ENCODE assay signal across 11 cellular contexts in the genomic region with DNA sequence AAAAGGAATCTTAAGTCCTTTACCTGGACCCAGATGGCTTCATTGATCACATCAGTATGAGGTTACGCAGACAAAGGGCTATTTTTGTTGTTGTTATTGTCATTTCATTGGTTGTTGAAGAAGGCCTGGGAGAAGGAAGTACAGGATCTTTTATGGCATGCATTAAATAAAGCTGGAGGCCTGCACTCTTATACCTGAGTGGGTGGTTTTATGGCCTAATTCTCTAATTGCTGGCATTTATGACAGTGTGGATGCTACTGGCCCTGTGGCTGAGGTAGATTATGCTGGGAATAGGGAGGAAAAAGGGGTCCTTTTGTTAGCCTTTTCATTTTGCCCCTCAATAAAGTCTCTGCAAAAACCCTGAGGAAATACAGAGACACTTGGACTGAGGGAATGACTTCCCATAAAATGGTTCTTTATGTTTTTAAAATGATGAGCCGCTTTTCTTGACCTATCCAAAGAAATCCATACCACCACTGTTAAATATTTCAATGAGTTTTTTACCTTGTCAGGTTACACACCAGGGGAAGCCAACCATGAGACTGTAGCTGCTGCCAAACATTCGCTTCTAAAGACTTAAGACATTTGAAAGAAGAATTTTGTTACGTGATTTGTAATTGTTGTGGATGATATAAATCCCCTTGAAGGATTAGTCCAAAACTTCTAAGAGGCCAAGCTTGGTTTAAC. TPM values are rescaled to one million over a fixed set of nuclear protein-coding genes. Genes with fewer than 3 reads are reported as not detected.
DNase-seq lines count a peak whose midpoint lies in the region; ATAC-seq, FAIRE-seq and TF ChIP-seq lines count a peak whose summit lies in the region.
"Had no signal": no experiment of that assay in that cellular context is flagged by ENCODE, and none has a peak within 500 bp of the region (broad histone marks: within the 10 kb centered on the region; RNA-seq: fewer than 3 reads in every experiment).

No MANE protein-coding gene starts in this region.

- TF ChIP-seq CTCF in OCI-LY3 (IDR thresholded peaks at IDR 0.05; ENCODE audit: low read depth, low read length) (no peak), hepatocyte (IDR thresholded peaks at IDR 0.05; ENCODE audit: poor library complexity) (no peak), kidney (IDR thresholded peaks at IDR 0.05; ENCODE audit: borderline replicate concordance, extremely low read depth, insufficient read depth) (no peak), WTC11 (IDR thresholded peaks at IDR 0.05) (no peak)

- H3K27ac ChIP-seq in OCI-LY3 (ENCODE audit: low read length) (peak overlapping the region; percentile 79), hepatocyte (no peak overlapping the region), kidney (ENCODE audit: low read depth in 2 of 2, low read length in 2 of 2) (no peak overlapping the region)

- H3K4me1 ChIP-seq in OCI-LY3 (ENCODE audit: low read length) (peaks cover 73% of the 10 kb centered on the region), hepatocyte (ENCODE audit: insufficient read depth) (peaks cover 20% of the 10 kb centered on the region), kidney (ENCODE audit: control insufficient read depth in 1 of 2, insufficient read depth in 1 of 2, low read depth in 1 of 2, low read length in 2 of 2) (peaks cover 20 to 21% of the 10 kb centered on the region in 2 donors)

- no peaks in the 10 kb centered on the region for H3K9me3 ChIP-seq in OCI-LY3 (ENCODE audit: insufficient read depth, low read length)
- no peaks in the 10 kb centered on the region for H3K9me3 ChIP-seq in hepatocyte (ENCODE audit: low read depth)
- no peaks in the 10 kb centered on the region for H3K9me3 ChIP-seq in kidney (ENCODE audit: control insufficient read depth in 1 of 2, low read length in 2 of 2)

- H3K36me3 ChIP-seq in OCI-LY3 (replicated peaks; ENCODE audit: low read depth, low read length) (peaks cover 30% of the 10 kb centered on the region), hepatocyte (replicated peaks; ENCODE audit: insufficient read depth, low read depth) (no peaks in the 10 kb centered on the region), kidney (ENCODE audit: control insufficient read depth in 1 of 2, insufficient read depth in 2 of 2, low read length in 2 of 2) (no peaks in the 10 kb centered on the region)

- no peak for ATAC-seq in WTC11

- intact Hi-C loops in kidney (cut with DNase I): no loop called here

- H3K4me2 ChIP-seq in OCI-LY3 (ENCODE audit: low read length): peak overlapping the region; percentile 85
- peak overlapping the region; percentile 16 for H3K4me2 ChIP-seq in hepatocyte
- H3K4me2 ChIP-seq: smooth muscle cell had no signal

- peaks cover 92% of the 10 kb centered on the region for H4K20me1 ChIP-seq in OCI-LY3 (ENCODE audit: insufficient read depth, low read length)
- H4K20me1 ChIP-seq in hepatocyte (ENCODE audit: insufficient read depth, poor library complexity, severe bottlenecking): peaks cover 98% of the 10 kb centered on the region

- H3K36me3 Mint-ChIP-seq in activated naive CD4-positive, alpha-beta T cell treated with anti-CD3 and anti-CD28 coated beads, Interleukin-2, amount 10 ng/mL, durations not matched to agents 7 days and 5 days: peaks cover 58% of the 10 kb centered on the region
- H3K36me3 Mint-ChIP-seq in WTC11: peaks cover 10% of the 10 kb centered on the region

- H3K4me3 ChIP-seq in OCI-LY3 (ENCODE audit: low read length): peak overlapping the region; percentile 64
- H3K4me3 ChIP-seq in hepatocyte: no peak overlapping the region
- no peak overlapping the region for H3K4me3 ChIP-seq in kidney (ENCODE audit: low read length in 2 of 2)
- H3K4me3 ChIP-seq: smooth muscle cell had no signal

- no peaks in the 10 kb centered on the region for H3K27me3 Mint-ChIP-seq in activated naive CD4-positive, alpha-beta T cell treated with anti-CD3 and anti-CD28 coated beads, Interleukin-2, amount 10 ng/mL, durations not matched to agents 7 days and 5 days
- no peaks in the 10 kb centered on the region for H3K27me3 Mint-ChIP-seq in WTC11 (ENCODE audit: low read depth)

- DNase-seq in activated naive CD4-positive, alpha-beta T cell treated with anti-CD3 and anti-CD28 coated beads, Interleukin-2, amount 10 ng/mL, durations not matched to agents 7 days and 5 days: no peak
- DNase-seq in activated naive CD4-positive, alpha-beta T cell treated with anti-CD3 and anti-CD28 coated beads, Interleukin-2, amount 50 U/mL, for 16 hours: no peak
- DNase-seq in hepatocyte (ENCODE audit: low spot score) (peak; percentile 10), kidney (no peak), WTC11 (ENCODE audit: low spot score) (no peak), DMS 273 treated with DMSO at 0.1 percent for 48 hours (lab: John Stamatoyannopoulos, UW) (no peak), mucosa of gallbladder (ENCODE audit: low spot score) (no peak)
- DNase-seq: dorsolateral prefrontal cortex, NCI-H446 treated with DMSO at 0.1 percent for 48 hours had no signal

- 88% methylated on average over 4 of the region's 4 CpGs for WGBS in hepatocyte (ENCODE audit: low lambda C conversion rate, missing lambda C conversion rate)

- POLR2A ChIA-PET in WTC11 (lab: Charles Lee): interaction anchor here (1.1 kb wide), 1 partner anchor 7 kb away, joined by 3 read pairs; no protein-coding TSS in a partner anchor

- CTCF ChIA-PET in activated naive CD4-positive, alpha-beta T cell treated with anti-CD3 and anti-CD28 coated beads, Interleukin-2, amount 10 ng/mL, durations not matched to agents 7 days and 5 days (lab: Charles Lee): interaction anchor here (0.6 to 1.6 kb wide), 4 partner anchors 17 to 272 kb away, joined by 3 to 4 read pairs (median 3); no protein-coding TSS in a partner anchor
- CTCF ChIA-PET in WTC11 (lab: Charles Lee): no interaction called here

- peaks cover 85% of the 10 kb centered on the region for H3K4me1 Mint-ChIP-seq in activated naive CD4-positive, alpha-beta T cell treated with anti-CD3 and anti-CD28 coated beads, Interleukin-2, amount 10 ng/mL, durations not matched to agents 7 days and 5 days
- peaks cover 56% of the 10 kb centered on the region for H3K4me1 Mint-ChIP-seq in WTC11

- H3K9ac ChIP-seq in OCI-LY3 (ENCODE audit: low read length): peak overlapping the region; percentile 38; the same call in 1 of the 2 replicates
- H3K9ac ChIP-seq in kidney (ENCODE audit: low read length in 2 of 2): no peak overlapping the region

- H3K9me3 Mint-ChIP-seq in activated naive CD4-positive, alpha-beta T cell treated with anti-CD3 and anti-CD28 coated beads, Interleukin-2, amount 10 ng/mL, durations not matched to agents 7 days and 5 days: no peaks in the 10 kb centered on the region
- no peaks in the 10 kb centered on the region for H3K9me3 Mint-ChIP-seq in WTC11

- H3K9me2 ChIP-seq in hepatocyte (replicated peaks; ENCODE audit: insufficient read depth): no peaks in the 10 kb centered on the region

- no peaks in the 10 kb centered on the region for H3K27me3 ChIP-seq in OCI-LY3 (ENCODE audit: low read depth, low read length)
- H3K27me3 ChIP-seq in hepatocyte: no peaks in the 10 kb centered on the region
- H3K27me3 ChIP-seq: dorsolateral prefrontal cortex had no signal

- no peak overlapping the region for H2AFZ ChIP-seq in OCI-LY3 (ENCODE audit: low read depth, low read length)
- H2AFZ ChIP-seq in hepatocyte: no peak overlapping the region

- no peak for FAIRE-seq in kidney (lab: Jason Lieb, UNC)

- peak overlapping the region; percentile 46 for H3K27ac Mint-ChIP-seq in activated naive CD4-positive, alpha-beta T cell treated with anti-CD3 and anti-CD28 coated beads, Interleukin-2, amount 10 ng/mL, durations not matched to agents 7 days and 5 days
- H3K27ac Mint-ChIP-seq in WTC11: no peak overlapping the region

- peaks cover 100% of the 10 kb centered on the region for H3K79me2 ChIP-seq in OCI-LY3 (ENCODE audit: low read length)
- peaks cover 99% of the 10 kb centered on the region for H3K79me2 ChIP-seq in hepatocyte

- no peak overlapping the region for H3K4me3 Mint-ChIP-seq in activated naive CD4-positive, alpha-beta T cell treated with anti-CD3 and anti-CD28 coated beads, Interleukin-2, amount 10 ng/mL, durations not matched to agents 7 days and 5 days
- no peak overlapping the region for H3K4me3 Mint-ChIP-seq in WTC11

TF ChIP-seq in WTC11, 78 proteins besides CTCF, POLR2A, EP300 and RAD21 (continues in another document):
- TF ChIP-seq SOX15 (CRISPR knock-in tag; IDR thresholded peaks at IDR 0.05): no peak
- TF ChIP-seq JUN (CRISPR knock-in tag; IDR thresholded peaks at IDR 0.05): no peak
- TF ChIP-seq ZBTB43 (CRISPR knock-in tag; IDR thresholded peaks at IDR 0.05): no peak
- TF ChIP-seq, protein P1, sequence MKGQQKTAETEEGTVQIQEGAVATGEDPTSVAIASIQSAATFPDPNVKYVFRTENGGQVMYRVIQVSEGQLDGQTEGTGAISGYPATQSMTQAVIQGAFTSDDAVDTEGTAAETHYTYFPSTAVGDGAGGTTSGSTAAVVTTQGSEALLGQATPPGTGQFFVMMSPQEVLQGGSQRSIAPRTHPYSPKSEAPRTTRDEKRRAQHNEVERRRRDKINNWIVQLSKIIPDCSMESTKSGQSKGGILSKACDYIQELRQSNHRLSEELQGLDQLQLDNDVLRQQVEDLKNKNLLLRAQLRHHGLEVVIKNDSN (CRISPR knock-in tag; IDR thresholded peaks at IDR 0.05): no peak
- TF ChIP-seq ZNF317 (CRISPR knock-in tag; IDR thresholded peaks at IDR 0.05; ENCODE audit: borderline replicate concordance, low read depth): no peak

RNA-seq across cellular contexts. Expression of gene KMT2A, which starts 6.8 kb away (rescaled TPM):
- total RNA-seq in hepatocyte: 29.1 and 30.6 TPM in 2 replicates
- polyA plus RNA-seq in hepatocyte: 23.0 and 25.9 TPM in 2 replicates
- 85.1 TPM for total RNA-seq in kidney
- 5.6 TPM for polyA plus RNA-seq in kidney (ENCODE audit: insufficient read depth, low read depth, low replicate concordance)
- total RNA-seq in WTC11 (2021): 54.0 to 59.1 TPM (median 54.8 TPM) in 3 replicates
- 61.2 TPM for total RNA-seq in mucosa of gallbladder

RNA-seq across cellular contexts. Expression of gene ATP5MG, which starts 41.6 kb away (rescaled TPM):
- 64.7 and 68.1 TPM in 2 replicates for total RNA-seq in hepatocyte
- polyA plus RNA-seq in hepatocyte: 431 and 471 TPM in 2 replicates
- 173 TPM for total RNA-seq in kidney
- polyA plus RNA-seq in kidney (ENCODE audit: insufficient read depth, low read depth, low replicate concordance): 811 TPM
- 236 to 251 TPM (median 239 TPM) in 3 replicates for total RNA-seq in WTC11 (2021)
- 196 TPM for total RNA-seq in mucosa of gallbladder
